Comparison of ENCODE assay signal across 22 cellular contexts in the genomic region with DNA sequence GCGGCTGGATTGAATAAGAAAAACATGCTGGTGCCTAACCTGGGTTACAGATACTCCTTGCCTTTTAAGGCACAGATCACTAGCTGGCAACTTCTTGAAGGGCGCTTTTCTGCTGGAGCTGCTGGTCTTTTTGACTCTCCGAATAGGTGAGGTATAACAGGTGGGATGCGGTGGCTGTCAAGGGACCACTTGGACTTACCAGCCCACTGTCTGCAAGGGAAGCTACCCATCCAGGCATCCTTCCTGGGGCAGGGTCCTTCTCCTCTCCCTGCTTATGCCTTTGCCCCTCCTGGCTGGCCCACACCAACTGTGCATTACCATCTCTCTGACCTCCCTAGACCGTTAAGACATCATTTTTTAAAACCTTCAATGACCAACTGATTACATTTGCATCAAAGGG.
"Had no signal": no experiment of that assay in that cellular context is flagged by ENCODE, and none has a peak within 500 bp of the region (broad histone marks: within the 10 kb centered on the region; RNA-seq: fewer than 3 reads in every experiment).

No MANE protein-coding gene starts in this region.

- H3K4me3 Mint-ChIP-seq: memory B cell; naive thymus-derived CD4-positive, alpha-beta T cell; natural killer cell treated with Interleukin-12 subunit alpha and Interleukin-12 subunit beta and Interleukin-15 and Interleukin-18, amount 100 ng/mL, for 72 hours; stimulated activated memory B cell treated with anti-CD40 and anti-IgM and Interleukin-4, amounts not matched to agents 10 μg/mL and 1 μg/mL and 100 μg/mL, for 72 hours; stimulated activated naive CD8-positive, alpha-beta T cell treated with anti-CD3 and anti-CD28 coated beads, Interleukin-15, amount 100 ng/mL, for 72 hours; type B pancreatic cell had no signal

- DNase-seq: hypothalamus; islet precursor cell; left ventricle myocardium inferior; midbrain; mucosa of descending colon; naive thymus-derived CD4-positive, alpha-beta T cell; nucleus accumbens; right cardiac atrium; stimulated activated CD4-positive, alpha-beta T cell treated with anti-CD3 and anti-CD28 coated beads, Interleukin-4, amount 100 ng/mL, for 24 hours; stimulated activated naive CD4-positive, alpha-beta T cell treated with Interleukin-2 at 50 U/mL for 16 hours; stimulated activated naive CD8-positive, alpha-beta T cell treated with anti-CD3 and anti-CD28 coated beads, Interleukin-15, amount 100 ng/mL, for 72 hours; substantia nigra; uterus had no signal

- H3K4me1 Mint-ChIP-seq: memory B cell; stimulated activated memory B cell treated with anti-CD40 and anti-IgM and Interleukin-4, amounts not matched to agents 10 μg/mL and 1 μg/mL and 100 μg/mL, for 72 hours; stimulated activated naive CD8-positive, alpha-beta T cell treated with anti-CD3 and anti-CD28 coated beads, Interleukin-15, amount 100 ng/mL, for 72 hours had no signal

- H3K9me3 Mint-ChIP-seq: memory B cell; naive thymus-derived CD4-positive, alpha-beta T cell; natural killer cell treated with Interleukin-12 subunit alpha and Interleukin-12 subunit beta and Interleukin-15 and Interleukin-18, amount 100 ng/mL, for 72 hours; stimulated activated memory B cell treated with anti-CD40 and anti-IgM and Interleukin-4, amounts not matched to agents 10 μg/mL and 1 μg/mL and 100 μg/mL, for 72 hours; stimulated activated naive CD8-positive, alpha-beta T cell treated with anti-CD3 and anti-CD28 coated beads, Interleukin-15, amount 100 ng/mL, for 72 hours; type B pancreatic cell had no signal

- H3K9me3 ChIP-seq: left ventricle myocardium inferior, mucosa of descending colon, tibial nerve, uterus had no signal

- H3K36me3 Mint-ChIP-seq: memory B cell; natural killer cell treated with Interleukin-12 subunit alpha and Interleukin-12 subunit beta and Interleukin-15 and Interleukin-18, amount 100 ng/mL, for 72 hours; stimulated activated memory B cell treated with anti-CD40 and anti-IgM and Interleukin-4, amounts not matched to agents 10 μg/mL and 1 μg/mL and 100 μg/mL, for 72 hours; type B pancreatic cell had no signal

- H3K27me3 ChIP-seq: uterus had no signal

- ATAC-seq: mucosa of descending colon; naive thymus-derived CD4-positive, alpha-beta T cell; natural killer cell treated with Interleukin-12 subunit alpha and Interleukin-12 subunit beta and Interleukin-15 and Interleukin-18, amount 100 ng/mL, for 72 hours; right cardiac atrium; sciatic nerve; stimulated activated memory B cell treated with anti-CD40 and anti-IgM and Interleukin-4, amounts not matched to agents 10 μg/mL and 1 μg/mL and 100 μg/mL, for 72 hours; stimulated activated naive CD8-positive, alpha-beta T cell treated with anti-CD3 and anti-CD28 coated beads, Interleukin-15, amount 100 ng/mL, for 72 hours had no signal

- H3K27ac Mint-ChIP-seq: memory B cell; naive thymus-derived CD4-positive, alpha-beta T cell; natural killer cell treated with Interleukin-12 subunit alpha and Interleukin-12 subunit beta and Interleukin-15 and Interleukin-18, amount 100 ng/mL, for 72 hours; progenitor cell of endocrine pancreas; stimulated activated memory B cell treated with anti-CD40 and anti-IgM and Interleukin-4, amounts not matched to agents 10 μg/mL and 1 μg/mL and 100 μg/mL, for 72 hours; stimulated activated naive CD8-positive, alpha-beta T cell treated with anti-CD3 and anti-CD28 coated beads, Interleukin-15, amount 100 ng/mL, for 72 hours; type B pancreatic cell had no signal

- H3K27ac ChIP-seq: left ventricle myocardium inferior, skin epidermis, tibial nerve, uterus had no signal

- H3K4me1 ChIP-seq: tibial nerve, uterus had no signal

- H3K4me3 ChIP-seq: left ventricle myocardium inferior, lung, mucosa of descending colon, skin epidermis, tibial nerve, uterus had no signal

- H3K36me3 ChIP-seq: left ventricle myocardium inferior, tibial nerve, uterus had no signal
